37 cellular contexts compared by ENCODE assay signal in genomic region chr5:32187675-32188074, GRCh38.
"Had no signal": no experiment of that assay in that cellular context is flagged by ENCODE, and none has a peak within 500 bp of the region (broad histone marks: within the 10 kb centered on the region; RNA-seq: fewer than 3 reads in every experiment).

No MANE protein-coding gene starts in this region.

- H3K27me3 Mint-ChIP-seq: activated CD4-positive, alpha-beta memory T cell treated with anti-CD3 and anti-CD28 coated beads, Interleukin-2, amount 10 ng/mL, durations not matched to agents 7 days and 5 days; activated CD4-positive, alpha-beta T cell treated with anti-CD3 and anti-CD28 coated beads for 36 hours; activated naive CD4-positive, alpha-beta T cell treated with anti-CD3 and anti-CD28 coated beads, Interleukin-2, amount 10 ng/mL, durations not matched to agents 7 days and 5 days; activated naive CD8-positive, alpha-beta T cell; activated naive CD8-positive, alpha-beta T cell treated with anti-CD3 and anti-CD28 coated beads, Interleukin-2, amount 10 ng/mL, durations not matched to agents 7 days and 5 days; activated T-cell treated with anti-CD3 and anti-CD28 coated beads, Interleukin-2, amount 50 U/mL, for 24 hours; brain; central memory CD8-positive, alpha-beta T cell had no signal

- ATAC-seq: activated CD4-positive, alpha-beta T cell treated with anti-CD3 and anti-CD28 coated beads for 36 hours; activated CD4-positive, CD25-positive, alpha-beta regulatory T cell treated with anti-CD3 and anti-CD28 coated beads, Interleukin-2, amount 50 U/mL, for 24 hours; activated CD8-positive, alpha-beta memory T cell treated with anti-CD3 and anti-CD28 coated beads, Interleukin-2, amount 10 ng/mL, durations not matched to agents 7 days and 5 days; activated CD8-positive, alpha-beta T cell treated with anti-CD3 and anti-CD28 coated beads, Interleukin-2, amount 10 ng/mL, durations not matched to agents 7 days and 5 days; activated naive CD8-positive, alpha-beta T cell treated with anti-CD3 and anti-CD28 coated beads, Interleukin-2, amount 50 U/mL, for 24 hours had no signal

- H3K27ac ChIP-seq: ascending aorta, cardiac muscle cell, VCaP had no signal

- H3K27ac Mint-ChIP-seq: activated CD4-positive, alpha-beta memory T cell treated with anti-CD3 and anti-CD28 coated beads, Interleukin-2, amount 10 ng/mL, durations not matched to agents 7 days and 5 days; activated CD4-positive, alpha-beta T cell treated with anti-CD3 and anti-CD28 coated beads for 36 hours; activated CD4-positive, alpha-beta T cell treated with anti-CD3 and anti-CD28 coated beads, Interleukin-2, amount 10 ng/mL, durations not matched to agents 7 days and 5 days; activated CD8-positive, alpha-beta memory T cell treated with anti-CD3 and anti-CD28 coated beads, Interleukin-2, amount 10 ng/mL, durations not matched to agents 7 days and 5 days; activated CD8-positive, alpha-beta T cell treated with anti-CD3 and anti-CD28 coated beads, Interleukin-2, amount 10 ng/mL, durations not matched to agents 7 days and 5 days; activated naive CD4-positive, alpha-beta T cell treated with anti-CD3 and anti-CD28 coated beads, Interleukin-2, amount 10 ng/mL, durations not matched to agents 7 days and 5 days; activated naive CD4-positive, alpha-beta T cell treated with anti-CD3 and anti-CD28 coated beads, Interleukin-2, amount 50 U/mL, for 24 hours; activated naive CD8-positive, alpha-beta T cell; activated naive CD8-positive, alpha-beta T cell treated with anti-CD3 and anti-CD28 coated beads, Interleukin-2, amount 10 ng/mL, durations not matched to agents 7 days and 5 days; activated naive CD8-positive, alpha-beta T cell treated with anti-CD3 and anti-CD28 coated beads, Interleukin-2, amount 50 U/mL, for 24 hours; activated T-cell treated with anti-CD3 and anti-CD28 coated beads, Interleukin-2, amount 50 U/mL, for 24 hours; activated T-helper 2 cell treated with anti-CD3 and anti-CD28 coated beads, Interferon-gamma antibody, Interleukin-2, Interleukin-4, amounts not matched to agents 10 μg/mL and 5 μg/mL and 100 μg/mL, durations not matched to agents 14 hours and 24 hours and 36 hours; brain; T-helper 2 cell treated with Interferon-gamma antibody and Interleukin-4, amounts not matched to agents 5 μg/mL and 100 μg/mL, for 36 hours had no signal

- H3K36me3 Mint-ChIP-seq: activated CD8-positive, alpha-beta memory T cell treated with anti-CD3 and anti-CD28 coated beads, Interleukin-2, amount 10 ng/mL, durations not matched to agents 7 days and 5 days; activated naive CD4-positive, alpha-beta T cell treated with anti-CD3 and anti-CD28 coated beads, Interleukin-2, amount 10 ng/mL, durations not matched to agents 7 days and 5 days; activated naive CD4-positive, alpha-beta T cell treated with anti-CD3 and anti-CD28 coated beads, Interleukin-2, amount 50 U/mL, for 24 hours; activated naive CD8-positive, alpha-beta T cell; brain had no signal

- DNase-seq: activated CD4-positive, alpha-beta memory T cell treated with anti-CD3 and anti-CD28 coated beads, Interleukin-2, amount 10 ng/mL, durations not matched to agents 7 days and 5 days; activated CD4-positive, alpha-beta T cell treated with anti-CD3 and anti-CD28 coated beads for 1 hour; activated CD4-positive, alpha-beta T cell treated with anti-CD3 and anti-CD28 coated beads for 36 hours; activated CD4-positive, alpha-beta T cell treated with anti-CD3 and anti-CD28 coated beads for 48 hours; activated CD4-positive, alpha-beta T cell treated with anti-CD3 and anti-CD28 coated beads, Interleukin-2, amount 10 ng/mL, durations not matched to agents 7 days and 5 days; activated CD4-positive, alpha-beta T cell treated with anti-CD3 and anti-CD28 coated beads, Interleukin-2, amount 50 U/mL, for 48 hours; activated CD4-positive, CD25-positive, alpha-beta regulatory T cell; activated CD8-positive, alpha-beta memory T cell treated with anti-CD3 and anti-CD28 coated beads for 24 hours; activated CD8-positive, alpha-beta memory T cell treated with anti-CD3 and anti-CD28 coated beads, Interleukin-2, amount 10 ng/mL, durations not matched to agents 7 days and 5 days; activated CD8-positive, alpha-beta memory T cell treated with anti-CD3 and anti-CD28 coated beads, Interleukin-2, amount 50 U/mL, for 48 hours; activated CD8-positive, alpha-beta T cell treated with anti-CD3 and anti-CD28 coated beads, Interleukin-2, amount 10 ng/mL, durations not matched to agents 7 days and 5 days; activated effector memory CD4-positive, alpha-beta T cell treated with Interleukin-2 at 50 U/mL for 16 hours; activated gamma-delta T cell; activated naive CD4-positive, alpha-beta T cell treated with anti-CD3 and anti-CD28 coated beads, Interleukin-2, amount 10 ng/mL, durations not matched to agents 7 days and 5 days; activated naive CD4-positive, alpha-beta T cell treated with Interleukin-2 at 50 U/mL for 16 hours; activated naive CD8-positive, alpha-beta T cell treated with anti-CD3 and anti-CD28 coated beads, Interleukin-2, amount 10 ng/mL, durations not matched to agents 7 days and 5 days; activated naive CD8-positive, alpha-beta T cell treated with anti-CD3 and anti-CD28 coated beads, Interleukin-2, amount 50 U/mL, for 24 hours; activated T-cell treated with anti-CD3 and anti-CD28 coated beads, Interleukin-2, amount 50 U/mL, for 24 hours; activated T-cell treated with anti-CD3 and anti-CD28 coated beads, Interleukin-2, amount 50 U/mL, for 48 hours; amygdala; anterior cingulate cortex; caudate nucleus; cerebellar nuclear complex; T-helper 2 cell; T-helper 9 cell had no signal

- FAIRE-seq: bronchial epithelial cell, TTC549 had no signal

- H3K9me3 ChIP-seq: ascending aorta had no signal

- H3K4me1 Mint-ChIP-seq: activated naive CD4-positive, alpha-beta T cell treated with anti-CD3 and anti-CD28 coated beads, Interleukin-2, amount 50 U/mL, for 24 hours; activated naive CD8-positive, alpha-beta T cell treated with anti-CD3 and anti-CD28 coated beads, Interleukin-2, amount 10 ng/mL, durations not matched to agents 7 days and 5 days had no signal

- H3K4me3 ChIP-seq: ascending aorta, cardiac muscle cell had no signal

- H3K4me1 ChIP-seq: ascending aorta had no signal

- H3K36me3 ChIP-seq: ascending aorta, cardiac muscle cell had no signal

- H3K9me3 Mint-ChIP-seq: activated CD4-positive, alpha-beta memory T cell treated with anti-CD3 and anti-CD28 coated beads, Interleukin-2, amount 10 ng/mL, durations not matched to agents 7 days and 5 days; activated naive CD4-positive, alpha-beta T cell treated with anti-CD3 and anti-CD28 coated beads, Interleukin-2, amount 50 U/mL, for 24 hours; activated naive CD8-positive, alpha-beta T cell treated with anti-CD3 and anti-CD28 coated beads, Interleukin-2, amount 50 U/mL, for 24 hours; central memory CD8-positive, alpha-beta T cell had no signal

- H3K4me3 Mint-ChIP-seq: activated CD4-positive, alpha-beta memory T cell treated with anti-CD3 and anti-CD28 coated beads, Interleukin-2, amount 10 ng/mL, durations not matched to agents 7 days and 5 days; activated CD4-positive, alpha-beta T cell treated with anti-CD3 and anti-CD28 coated beads for 36 hours; activated CD4-positive, alpha-beta T cell treated with anti-CD3 and anti-CD28 coated beads, Interleukin-2, amount 10 ng/mL, durations not matched to agents 7 days and 5 days; activated CD8-positive, alpha-beta memory T cell treated with anti-CD3 and anti-CD28 coated beads, Interleukin-2, amount 10 ng/mL, durations not matched to agents 7 days and 5 days; activated CD8-positive, alpha-beta T cell treated with anti-CD3 and anti-CD28 coated beads, Interleukin-2, amount 10 ng/mL, durations not matched to agents 7 days and 5 days; activated naive CD4-positive, alpha-beta T cell treated with anti-CD3 and anti-CD28 coated beads, Interleukin-2, amount 10 ng/mL, durations not matched to agents 7 days and 5 days; activated naive CD4-positive, alpha-beta T cell treated with anti-CD3 and anti-CD28 coated beads, Interleukin-2, amount 50 U/mL, for 24 hours; activated naive CD8-positive, alpha-beta T cell; activated naive CD8-positive, alpha-beta T cell treated with anti-CD3 and anti-CD28 coated beads, Interleukin-2, amount 10 ng/mL, durations not matched to agents 7 days and 5 days; activated naive CD8-positive, alpha-beta T cell treated with anti-CD3 and anti-CD28 coated beads, Interleukin-2, amount 50 U/mL, for 24 hours; activated T-cell treated with anti-CD3 and anti-CD28 coated beads, Interleukin-2, amount 50 U/mL, for 24 hours; brain; central memory CD8-positive, alpha-beta T cell; T-helper 2 cell treated with Interferon-gamma antibody and Interleukin-4, amounts not matched to agents 5 μg/mL and 100 μg/mL, for 36 hours had no signal

- H3K27me3 ChIP-seq: ascending aorta, cardiac muscle cell had no signal
